In the genomic region with DNA sequence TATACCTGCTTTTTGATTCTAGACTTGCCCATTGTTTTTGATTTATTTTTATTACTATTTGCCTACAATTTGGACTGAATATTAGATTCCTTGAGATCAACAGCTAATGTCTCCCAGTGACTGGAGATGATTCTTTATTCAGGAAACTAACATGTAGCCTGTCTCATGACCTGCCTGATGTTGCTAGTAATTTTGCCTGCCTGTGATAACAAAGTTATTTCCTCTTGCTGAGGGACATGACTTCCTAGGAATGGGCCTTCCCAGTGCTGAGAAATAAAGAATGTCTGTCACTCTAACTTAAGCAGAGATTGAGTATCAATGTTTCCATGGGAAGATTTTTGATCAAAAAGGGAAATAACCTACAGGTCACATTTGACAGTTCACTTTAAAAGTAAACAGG, we compare ENCODE assay signal across 19 cellular contexts.
"Had no signal": no experiment of that assay in that cellular context is flagged by ENCODE, and none has a peak within 500 bp of the region (broad histone marks: within the 10 kb centered on the region; RNA-seq: fewer than 3 reads in every experiment).

No MANE protein-coding gene starts in this region.

- H3K4me1 ChIP-seq: SJCRH30 had no signal

- H3K27ac ChIP-seq: KMS-11, SJCRH30, SK-N-MC had no signal

- H3K27me3 ChIP-seq: SJCRH30 had no signal

- FAIRE-seq: K562 had no signal

- DNase-seq: MV-4-11, NCI-H1048, NCI-H1105, NCI-H1436 treated with DMSO at 0.1 percent for 48 hours, NCI-H1694, NCI-H187 treated with DMSO at 0.1 percent for 48 hours, NCI-H2029 treated with DMSO at 0.1 percent for 48 hours, NCI-H2171 treated with DMSO at 0.1 percent for 48 hours, NCI-H345, NCI-H446 treated with DMSO at 0.1 percent for 48 hours, NCI-H510A treated with DMSO at 0.1 percent for 48 hours, NCI-H526, NCI-H82, PC-3, SHP77 treated with DMSO at 0.1 percent for 48 hours, SJCRH30 had no signal

- H3K36me3 ChIP-seq: SJCRH30 had no signal

- H3K4me2 ChIP-seq: KMS-11 had no signal

- H3K4me3 ChIP-seq: K562, SJCRH30, SK-N-MC had no signal

- H3K9me3 ChIP-seq: SJCRH30 had no signal

- H3K9ac ChIP-seq: KMS-11 had no signal
